Comparison of ENCODE assay signal across 10 cellular contexts in genomic region chr13:73924607-73925006, GRCh38.
DNase-seq lines count a peak whose midpoint lies in the region; ATAC-seq and TF ChIP-seq lines count a peak whose summit lies in the region.
"Had no signal": no experiment of that assay in that cellular context is flagged by ENCODE, and none has a peak within 500 bp of the region (broad histone marks: within the 10 kb centered on the region; RNA-seq: fewer than 3 reads in every experiment).

No MANE protein-coding gene starts in this region.

- H3K4me3 Mint-ChIP-seq in activated naive CD4-positive, alpha-beta T cell treated with anti-CD3 and anti-CD28 coated beads, Interleukin-2, amount 10 ng/mL, durations not matched to agents 7 days and 5 days = no peak overlapping the region
- H3K4me3 Mint-ChIP-seq: nephron had no signal

- H3K27me3 ChIP-seq in upper lobe of right lung = no peaks in the 10 kb centered on the region
- no peaks in the 10 kb centered on the region for H3K27me3 ChIP-seq in MG63
- no peaks in the 10 kb centered on the region for H3K27me3 ChIP-seq in brain microvascular endothelial cell (replicated peaks)
- no peaks in the 10 kb centered on the region for H3K27me3 ChIP-seq in SK-N-SH (ENCODE audit: insufficient read depth)

- H3K36me3 Mint-ChIP-seq in activated naive CD4-positive, alpha-beta T cell treated with anti-CD3 and anti-CD28 coated beads, Interleukin-2, amount 50 U/mL, for 72 hours = no peaks in the 10 kb centered on the region
- peaks cover 7% of the 10 kb centered on the region for H3K36me3 Mint-ChIP-seq in activated naive CD4-positive, alpha-beta T cell treated with anti-CD3 and anti-CD28 coated beads, Interleukin-2, amount 10 ng/mL, durations not matched to agents 7 days and 5 days

- no peaks in the 10 kb centered on the region for H3K27me3 Mint-ChIP-seq in activated naive CD4-positive, alpha-beta T cell treated with anti-CD3 and anti-CD28 coated beads, Interleukin-2, amount 10 ng/mL, durations not matched to agents 7 days and 5 days

- peaks cover 5% of the 10 kb centered on the region for H3F3A ChIP-seq in SK-N-SH (replicated peaks; ENCODE audit: insufficient read depth)

- no peaks in the 10 kb centered on the region for H3K9me2 ChIP-seq in SK-N-SH

- H3K9me3 Mint-ChIP-seq in activated naive CD4-positive, alpha-beta T cell treated with anti-CD3 and anti-CD28 coated beads, Interleukin-2, amount 50 U/mL, for 72 hours = no peaks in the 10 kb centered on the region
- H3K9me3 Mint-ChIP-seq in activated naive CD4-positive, alpha-beta T cell treated with anti-CD3 and anti-CD28 coated beads, Interleukin-2, amount 10 ng/mL, durations not matched to agents 7 days and 5 days = no peaks in the 10 kb centered on the region

- H3K9me3 ChIP-seq in upper lobe of right lung (no peaks in the 10 kb centered on the region), MG63 (no peaks in the 10 kb centered on the region; the same call in 1 of the 2 replicates), SK-N-SH (no peaks in the 10 kb centered on the region)

- POLR2A ChIA-PET in SK-N-SH (lab: Yijun Ruan, JAX) = no interaction called here

- H3K4me1 ChIP-seq in upper lobe of right lung (no peaks in the 10 kb centered on the region), SK-N-SH (ENCODE audit: control insufficient read depth in 1 of 2, insufficient read depth in 2 of 2, low read depth in 1 of 2, low read length in 1 of 2) (peaks cover 4 to 15% of the 10 kb centered on the region in 2 experiments; a peak in 3 of 4 replicates)

- no peak overlapping the region for H3K9ac ChIP-seq in SK-N-SH

- H3K79me2 ChIP-seq in SK-N-SH (ENCODE audit: insufficient read depth) = peaks cover 12% of the 10 kb centered on the region

- H4K20me1 ChIP-seq in SK-N-SH (ENCODE audit: insufficient read depth) = no peaks in the 10 kb centered on the region

- H2AFZ ChIP-seq in SK-N-SH (ENCODE audit: low read depth) = no peak overlapping the region

- DNase-seq in activated naive CD4-positive, alpha-beta T cell treated with anti-CD3 and anti-CD28 coated beads, Interleukin-2, amount 50 U/mL, for 72 hours (ENCODE audit: low spot score in 2 of 2) = no peak
- DNase-seq in activated naive CD4-positive, alpha-beta T cell treated with anti-CD3 and anti-CD28 coated beads, Interleukin-2, amount 10 ng/mL, durations not matched to agents 7 days and 5 days = no peak
- DNase-seq in upper lobe of right lung (no peak), MG63 (no peak), brain microvascular endothelial cell (no peak), SK-N-SH (no peak)
- DNase-seq: activated CD4-positive, alpha-beta T cell treated with anti-CD3 and anti-CD28 coated beads, Interleukin-2, amount 50 U/mL, for 1 hour had no signal

- no peaks in the 10 kb centered on the region for H3K36me3 ChIP-seq in upper lobe of right lung
- no peaks in the 10 kb centered on the region for H3K36me3 ChIP-seq in MG63
- H3K36me3 ChIP-seq in brain microvascular endothelial cell (replicated peaks) = no peaks in the 10 kb centered on the region
- no peaks in the 10 kb centered on the region for H3K36me3 ChIP-seq in SK-N-SH (replicated peaks in 1 of 2; ENCODE audit: control insufficient read depth in 1 of 2, insufficient read depth in 2 of 2, low read length in 1 of 2)

- H3K4me3 ChIP-seq in upper lobe of right lung = no peak overlapping the region
- H3K4me3 ChIP-seq in MG63 = no peak overlapping the region
- H3K4me3 ChIP-seq in brain microvascular endothelial cell (ENCODE audit: low read depth, low read length) = no peak overlapping the region
- H3K4me3 ChIP-seq in SK-N-SH (ENCODE audit: low read depth in 2 of 2, low read length in 1 of 2) = no peak overlapping the region

- WGBS in SK-N-SH (ENCODE audit: low lambda C conversion rate) = 95% methylated on average over 1 of the region's 1 CpG

- in situ Hi-C loops in brain microvascular endothelial cell (cut with HindIII; ENCODE audit: low pct_ligation_motif_present, low sequenced_read_pairs) = no loop called here

- no peak overlapping the region for H3K4me2 ChIP-seq in SK-N-SH

- TF ChIP-seq CTCF in upper lobe of right lung (IDR thresholded peaks at IDR 0.05) = no peak
- no peak for TF ChIP-seq CTCF in brain microvascular endothelial cell (IDR thresholded peaks at IDR 0.05; ENCODE audit: low read depth, low read length, missing control alignments)
- no peak for TF ChIP-seq CTCF in SK-N-SH (IDR thresholded peaks at IDR 0.05)

- peak; percentile 68 to 79 for ATAC-seq in activated naive CD4-positive, alpha-beta T cell treated with anti-CD3 and anti-CD28 coated beads, Interleukin-2, amount 50 U/mL, for 72 hours
- ATAC-seq in HG02759 (IDR thresholded peaks at IDR 0.05; ENCODE audit: unreplicated experiment) (peak; percentile 87), HG03565 (IDR thresholded peaks at IDR 0.05; ENCODE audit: unreplicated experiment) (peak; percentile 95), upper lobe of right lung (peak; percentile 49)

- H3K27ac ChIP-seq in upper lobe of right lung (no peak overlapping the region), brain microvascular endothelial cell (no peak overlapping the region), SK-N-SH (ENCODE audit: low read depth in 2 of 2, low read length in 1 of 2) (no peak overlapping the region)

- TF ChIP-seq EP300 in SK-N-SH (IDR thresholded peaks at IDR 0.05; ENCODE audit: borderline replicate concordance in 1 of 2, low read depth in 1 of 2, low read length in 1 of 2) = no peak

- peaks cover 19% of the 10 kb centered on the region for H3K4me1 Mint-ChIP-seq in activated naive CD4-positive, alpha-beta T cell treated with anti-CD3 and anti-CD28 coated beads, Interleukin-2, amount 10 ng/mL, durations not matched to agents 7 days and 5 days
- H3K4me1 Mint-ChIP-seq: nephron had no signal

- intact Hi-C loops in upper lobe of right lung (cut with DNase I) = no loop called here

- no peak for TF ChIP-seq RAD21 in SK-N-SH (IDR thresholded peaks at IDR 0.05; ENCODE audit: low read length)

- CTCF ChIA-PET in activated naive CD4-positive, alpha-beta T cell treated with anti-CD3 and anti-CD28 coated beads, Interleukin-2, amount 10 ng/mL, durations not matched to agents 7 days and 5 days (lab: Charles Lee) = no interaction called here
- CTCF ChIA-PET in SK-N-SH (lab: Yijun Ruan, JAX) = no interaction called here

- H3K27ac Mint-ChIP-seq in activated naive CD4-positive, alpha-beta T cell treated with anti-CD3 and anti-CD28 coated beads, Interleukin-2, amount 50 U/mL, for 72 hours = peak overlapping the region; percentile 76 to 90
- no peak overlapping the region for H3K27ac Mint-ChIP-seq in activated naive CD4-positive, alpha-beta T cell treated with anti-CD3 and anti-CD28 coated beads, Interleukin-2, amount 10 ng/mL, durations not matched to agents 7 days and 5 days
- H3K27ac Mint-ChIP-seq: nephron had no signal

TF ChIP-seq in SK-N-SH, 30 proteins besides CTCF, POLR2A, EP300 and RAD21:
- TF ChIP-seq FOXM1 (IDR thresholded peaks at IDR 0.05; ENCODE audit: low read depth) = no peak
